Comparison of ENCODE assay signal across 8 cellular contexts in the genomic region with DNA sequence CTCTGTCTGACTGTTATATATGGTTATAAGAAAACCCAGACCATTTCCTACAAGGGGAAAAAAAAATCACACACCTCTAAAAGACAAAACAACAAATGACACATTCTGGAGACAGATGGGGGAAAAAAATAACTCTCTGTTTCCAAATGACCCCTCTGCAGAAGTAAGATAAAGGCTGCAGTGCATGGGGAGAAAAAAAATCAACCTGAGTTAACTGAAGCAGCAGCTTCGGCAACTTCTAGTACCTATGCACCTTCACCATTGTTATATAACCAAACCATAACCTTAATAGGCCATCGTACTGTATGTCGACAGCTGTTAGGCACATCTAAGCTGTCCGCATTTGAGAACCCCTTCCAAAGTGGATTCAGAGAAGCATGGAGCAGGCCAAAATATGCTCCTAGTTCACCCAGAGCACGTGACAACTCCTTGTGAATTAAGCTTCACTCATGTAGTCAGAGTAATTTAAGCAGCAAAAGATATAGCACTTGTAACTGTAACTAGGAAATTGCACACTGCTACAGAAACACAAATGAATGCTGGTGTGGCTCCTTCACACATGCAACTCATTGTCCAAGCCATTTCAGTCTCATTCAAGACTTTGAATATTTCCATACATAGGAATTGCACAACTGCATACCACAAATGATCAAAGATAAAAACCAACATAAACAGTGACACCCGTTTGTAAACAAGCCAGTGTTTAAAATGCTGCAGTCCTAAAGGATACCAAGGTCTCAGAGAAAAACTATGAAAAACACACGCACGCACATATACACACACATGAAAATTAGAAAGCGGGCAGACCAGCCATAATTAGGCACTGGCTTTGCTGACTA. TPM values are rescaled to one million over a fixed set of nuclear protein-coding genes. Genes with fewer than 3 reads are reported as not detected.
A peak's percentile ranks its signal among the peaks of the same experiment; 100 is the strongest.
DNase-seq lines count a peak whose midpoint lies in the region; ATAC-seq and TF ChIP-seq lines count a peak whose summit lies in the region.

No MANE protein-coding gene starts in this region.

- no peaks in the 10 kb centered on the region for H3K9me3 Mint-ChIP-seq in neural crest cell

- peak overlapping the region; percentile 99 for H3K27ac ChIP-seq in coronary artery

- DNase-seq in G401 (ENCODE audit: low spot score) = peak; percentile 56
- peak; percentile 71 to 74 for DNase-seq in NCI-H526 (lab: John Stamatoyannopoulos, UW)
- no peak for DNase-seq in coronary artery (ENCODE audit: low spot score)
- no peak for DNase-seq in neural crest cell (ENCODE audit: low read depth, low spot score)
- DNase-seq in dermis blood vessel endothelial cell = no peak
- DNase-seq in activated effector memory CD4-positive, alpha-beta T cell treated with anti-CD3 and anti-CD28 coated beads, Interleukin-2, amount 50 U/mL, for 16 hours = no peak

- no peak for TF ChIP-seq CTCF in coronary artery (IDR thresholded peaks at IDR 0.05)
- TF ChIP-seq CTCF in neural crest cell (conservative IDR thresholded peaks at IDR 0.05) = no peak

- H3K36me3 Mint-ChIP-seq in neural crest cell (ENCODE audit: low read depth) = peaks cover 5% of the 10 kb centered on the region

- no peaks in the 10 kb centered on the region for H3K27me3 Mint-ChIP-seq in neural crest cell (ENCODE audit: low read depth)

- H3K4me3 ChIP-seq in coronary artery = peak overlapping the region; percentile 99

- H3K27ac Mint-ChIP-seq in neural crest cell (ENCODE audit: unreplicated experiment) = no peak overlapping the region

- H3K4me1 Mint-ChIP-seq in neural crest cell = peaks cover 46% of the 10 kb centered on the region

- in situ Hi-C loops in G401 (cut with HindIII; ENCODE audit: low sequenced_read_pairs) = no loop called here

- no peak for ATAC-seq in GM19397 (IDR thresholded peaks at IDR 0.05; ENCODE audit: unreplicated experiment)
- ATAC-seq in GM18861 (IDR thresholded peaks at IDR 0.05; ENCODE audit: unreplicated experiment) = no peak

- H3K4me3 Mint-ChIP-seq in neural crest cell = peak overlapping the region; percentile 100

RNA-seq across cellular contexts. Expression of a gene that starts 2.7 kb away (rescaled TPM):
- total RNA-seq in G401 (2014; rRNA removed; shearing (Covaris generic)) = 6.5 and 8.1 TPM in 2 replicates
- total RNA-seq in neural crest cell (39.7 and 40.1 TPM in 2 replicates), dermis blood vessel endothelial cell (12.9 and 16.7 TPM in 2 replicates)

RNA-seq across cellular contexts. Expression of a gene that starts 48.6 kb away (rescaled TPM):
- 127 and 161 TPM in 2 replicates for total RNA-seq in G401 (2014; rRNA removed; shearing (Covaris generic))
- total RNA-seq in neural crest cell (132 and 134 TPM in 2 replicates), dermis blood vessel endothelial cell (231 and 325 TPM in 2 replicates)

Comparison
In these comparisons a context has a peak if more than half of its experiments do, and no peak if none do; other contexts are left out.
1. DNase-seq: peak in G401 (single experiment) and NCI-H526 (2 of 2); none in coronary artery (single experiment), neural crest cell (single experiment), dermis blood vessel endothelial cell (single experiment) and activated effector memory CD4-positive, alpha-beta T cell treated with anti-CD3 and anti-CD28 coated beads, Interleukin-2, amount 50 U/mL, for 16 hours (single experiment).